1 cellular context compared by ENCODE assay signal in genomic region chr16:89167425-89167941, GRCh38.
TF ChIP-seq lines count a peak whose summit lies in the region.

No MANE protein-coding gene starts in this region.

TF ChIP-seq in GM12878, 131 proteins besides CTCF, POLR2A, EP300 and RAD21 (continued from another document):
- no peak for TF ChIP-seq E2F8 (IDR thresholded peaks at IDR 0.05; ENCODE audit: low read depth, partially characterized antibody)
- peak; percentile 82; the same call in 1 of the 2 replicates for TF ChIP-seq SMARCA5 (IDR thresholded peaks at IDR 0.05)
- TF ChIP-seq ZNF207 (IDR thresholded peaks at IDR 0.05; ENCODE audit: borderline replicate concordance): peak; percentile 69; the same call in 1 of the 2 replicates
- TF ChIP-seq MTA3 (IDR thresholded peaks at IDR 0.05; ENCODE audit: borderline replicate concordance, low read length): no peak
- no peak for TF ChIP-seq MXI1 (IDR thresholded peaks at IDR 0.05; ENCODE audit: low read depth, low read length)
- TF ChIP-seq PRDM15 (CRISPR knock-in tag; IDR thresholded peaks at IDR 0.05): no peak
